In genomic region chrX:53084043-53084570, GRCh38 we compare ENCODE assay signal across 13 cellular contexts. TPM values are rescaled to one million over a fixed set of nuclear protein-coding genes. Genes with fewer than 3 reads are reported as not detected.
A peak's percentile ranks its signal among the peaks of the same experiment; 100 is the strongest.
DNase-seq lines count a peak whose midpoint lies in the region; FAIRE-seq and TF ChIP-seq lines count a peak whose summit lies in the region.
"Had no signal": no experiment of that assay in that cellular context is flagged by ENCODE, and none has a peak within 500 bp of the region (broad histone marks: within the 10 kb centered on the region; RNA-seq: fewer than 3 reads in every experiment).

No MANE protein-coding gene starts in this region.

- no peak for TF ChIP-seq RAD21 in H1 (IDR thresholded peaks at IDR 0.05 in 1 of 2, conservative IDR thresholded peaks at IDR 0.05 in 1 of 2; ENCODE audit: low read depth in 2 of 2, low read length in 2 of 2)

- H3K9me3 ChIP-seq in BLaER1 (0 out of 2 replicates have a peak, but pooled peaks cover 6% of the 10 kb centered on the region), OCI-LY1 (ENCODE audit: low read length) (no peaks in the 10 kb centered on the region), H1 (ENCODE audit: insufficient read depth in 2 of 2, low read depth in 1 of 2, low read length in 1 of 2) (no peaks in the 10 kb centered on the region), osteoblast (ENCODE audit: low read depth, low read length) (no peaks in the 10 kb centered on the region)

- WGBS in H1 (ENCODE audit: extremely low coverage in 1 of 2, insufficient coverage in 1 of 2, insufficient read length in 1 of 2, insufficient replicate concordance in 2 of 2, low coverage in 1 of 2, low lambda C conversion rate in 2 of 2, missing lambda C conversion rate in 1 of 2), 2 experiments = 97% methylated on average over 4 of the region's 4 CpGs; no CpG with 5 or more reads in 1 of the 2 experiments

- no peak overlapping the region for H3K4ac ChIP-seq in H1 (replicated peaks; ENCODE audit: insufficient read length, low read depth, low read length)

- H3K56ac ChIP-seq in H1 (replicated peaks; ENCODE audit: insufficient read length, low read depth, low read length) = no peak overlapping the region

- H3K23me2 ChIP-seq in H1 (ENCODE audit: low read depth, low read length) = peaks cover 4% of the 10 kb centered on the region; the same call in 1 of the 2 replicates

- H3K4me2 ChIP-seq in BLaER1 (peak overlapping the region; percentile 78), OCI-LY1 (ENCODE audit: low read length) (peak overlapping the region; percentile 89; the same call in 1 of the 2 replicates), H1 (ENCODE audit: insufficient read depth in 1 of 2, low read depth in 2 of 2, low read length in 2 of 2) (peak overlapping the region in 1 of 2 experiments; percentile 95; a peak in 1 of 4 replicates), osteoblast (ENCODE audit: insufficient read depth, low read length) (peak overlapping the region; percentile 88)

- H3K36me3 Mint-ChIP-seq in CD14-positive monocyte = peaks cover 0 to 20% of the 10 kb centered on the region in 2 donors

- H3K14ac ChIP-seq in H1 (ENCODE audit: insufficient read length) = no peak overlapping the region

- no peak overlapping the region for H3K23ac ChIP-seq in H1 (ENCODE audit: insufficient read length)

- H3K27me3 ChIP-seq in BLaER1 (peaks cover 56% of the 10 kb centered on the region), OCI-LY1 (ENCODE audit: insufficient read depth, low read length) (no peaks in the 10 kb centered on the region), H1 (replicated peaks in 1 of 4; ENCODE audit: control insufficient read depth in 3 of 4, extremely low read depth in 1 of 4, insufficient read depth in 3 of 4, low read length in 3 of 4) (no peaks in the 10 kb centered on the region), osteoblast (ENCODE audit: insufficient read depth, low read length) (no peaks in the 10 kb centered on the region)

- no peak overlapping the region for H2BK15ac ChIP-seq in H1 (ENCODE audit: low read length)

- H2BK5ac ChIP-seq in H1 (ENCODE audit: low read depth, low read length) = no peak overlapping the region

- H3K79me1 ChIP-seq in H1 (ENCODE audit: low read depth, low read length) = no peaks in the 10 kb centered on the region; the same call in 1 of the 2 replicates

- no peak overlapping the region for H3K9ac ChIP-seq in BLaER1
- no peak overlapping the region for H3K9ac ChIP-seq in OCI-LY1 (ENCODE audit: low read length)
- H3K9ac ChIP-seq in H1 (replicated peaks in 1 of 4; ENCODE audit: extremely low read depth in 1 of 4, low read depth in 3 of 4, low read length in 3 of 4) = no peak overlapping the region

- 0 out of 2 replicates have a peak overlapping the region, but pooled peaks have one; percentile 79 for H3K4me3 ChIP-seq in BLaER1
- H3K4me3 ChIP-seq in OCI-LY1 (ENCODE audit: low read depth, low read length, poor library complexity, severe bottlenecking) = peak overlapping the region; percentile 96
- no peak overlapping the region for H3K4me3 ChIP-seq in H1 (ENCODE audit: extremely low read depth in 1 of 4, insufficient read depth in 2 of 4, low read depth in 3 of 4, low read length in 4 of 4)
- peak overlapping the region; percentile 80 for H3K4me3 ChIP-seq in osteoblast (ENCODE audit: insufficient read depth, low read length)

- H3K9me3 Mint-ChIP-seq in CD14-positive monocyte = peaks cover 0 to 6% (median 0%) of the 10 kb centered on the region in 7 donors

- H3K27ac Mint-ChIP-seq in CD14-positive monocyte = peak overlapping the region in 1 of 7 donors; percentile 12

- H3K36me3 ChIP-seq in BLaER1 (peaks cover 35% of the 10 kb centered on the region), OCI-LY1 (ENCODE audit: insufficient read depth, low read length) (peaks cover 44% of the 10 kb centered on the region), H1 (ENCODE audit: control insufficient read depth in 2 of 4, insufficient read depth in 4 of 4, low read length in 3 of 4) (peaks cover 6 to 32% (median 17%) of the 10 kb centered on the region in 4 experiments; a peak in 7 of 8 replicates), osteoblast (ENCODE audit: insufficient read depth, low read length) (peaks cover 31% of the 10 kb centered on the region)

- POLR2A ChIA-PET in H1 (lab: Charles Lee; ENCODE audit: partially characterized antibody) = no interaction called here

- no peaks in the 10 kb centered on the region for H3F3A ChIP-seq in OCI-LY1 (ENCODE audit: insufficient read depth, low read length)

- peaks cover 11 to 44% (median 33%) of the 10 kb centered on the region in 3 donors for H3K27me3 Mint-ChIP-seq in CD14-positive monocyte (ENCODE audit: low read depth in 3 of 3)

- H3K27ac ChIP-seq in BLaER1 = no peak overlapping the region
- H3K27ac ChIP-seq in OCI-LY1 (ENCODE audit: low read depth, low read length, poor library complexity, severe bottlenecking) = no peak overlapping the region
- no peak overlapping the region for H3K27ac ChIP-seq in H1 (ENCODE audit: low read depth, low read length)
- peak overlapping the region; percentile 76 for H3K27ac ChIP-seq in osteoblast (ENCODE audit: low read depth, low read length)

- H2BK120ac ChIP-seq in H1 (replicated peaks; ENCODE audit: low read depth, low read length) = no peak overlapping the region

- no peak overlapping the region for H2AFZ ChIP-seq in OCI-LY1 (ENCODE audit: low read length)
- no peak overlapping the region for H2AFZ ChIP-seq in H1 (ENCODE audit: low read length)
- no peak overlapping the region for H2AFZ ChIP-seq in osteoblast (ENCODE audit: low read length)

- no peak overlapping the region for H2BK20ac ChIP-seq in H1 (ENCODE audit: low read length)

- FAIRE-seq in H1 (lab: Jason Lieb, UNC) = no peak
- FAIRE-seq: G401.6 had no signal

- CTCF ChIA-PET in H1 (lab: Charles Lee; ENCODE audit: partially characterized antibody) = no interaction called here

- H4K8ac ChIP-seq in H1 (ENCODE audit: extremely low read depth, insufficient read depth, low read length) = no peak overlapping the region

- no peak overlapping the region for H3K4me3 Mint-ChIP-seq in CD14-positive monocyte

- H3K4me1 ChIP-seq in BLaER1 (peaks cover 20% of the 10 kb centered on the region), OCI-LY1 (ENCODE audit: insufficient read depth, low read length, severe bottlenecking) (peaks cover 50% of the 10 kb centered on the region), H1 (replicated peaks in 1 of 4; ENCODE audit: control insufficient read depth in 3 of 4, insufficient read depth in 4 of 4, low read length in 3 of 4) (peaks cover 0 to 2% (median under 1%) of the 10 kb centered on the region in 4 experiments; a peak in 3 of 7 replicates), osteoblast (ENCODE audit: insufficient read depth, low read length) (peaks cover 21% of the 10 kb centered on the region)

- no peaks in the 10 kb centered on the region for H3K9me2 ChIP-seq in OCI-LY1 (ENCODE audit: low read depth, low read length)

- no peak overlapping the region for H2BK12ac ChIP-seq in H1 (ENCODE audit: low read depth, low read length)

- no peak overlapping the region for H2AK5ac ChIP-seq in H1 (ENCODE audit: low read depth, low read length)

- TF ChIP-seq EP300 in H1 (IDR thresholded peaks at IDR 0.05; ENCODE audit: borderline replicate concordance in 1 of 2, low read depth in 2 of 2, low read length in 2 of 2) = no peak

- H4K91ac ChIP-seq in H1 (replicated peaks; ENCODE audit: insufficient read length, low read length) = no peak overlapping the region

- TF ChIP-seq CTCF in OCI-LY1 (IDR thresholded peaks at IDR 0.05; ENCODE audit: low read length) (no peak), H1 (IDR thresholded peaks at IDR 0.05; ENCODE audit: control extremely low read depth in 1 of 3, insufficient read depth in 1 of 3, low read depth in 1 of 3, low read length in 3 of 3) (no peak), osteoblast (IDR thresholded peaks at IDR 0.05; ENCODE audit: extremely low read depth, low read depth, low read length) (no peak), CD14-positive monocyte (IDR thresholded peaks at IDR 0.05) (no peak)

- TF ChIP-seq POLR2A in H1 (IDR thresholded peaks at IDR 0.05; ENCODE audit: control extremely low read depth in 1 of 2, low read depth in 2 of 2, low read length in 2 of 2) = no peak; a peak in 1 of 3 replicates

- peaks cover 40% of the 10 kb centered on the region for H3K4me1 Mint-ChIP-seq in CD14-positive monocyte

- H4K20me1 ChIP-seq in BLaER1 = peaks cover 46% of the 10 kb centered on the region
- H4K20me1 ChIP-seq in OCI-LY1 (ENCODE audit: insufficient read depth, low read length) = no peaks in the 10 kb centered on the region
- peaks cover 0 to 9% of the 10 kb centered on the region in 2 experiments for H4K20me1 ChIP-seq in H1 (replicated peaks in 1 of 2; ENCODE audit: control insufficient read depth in 1 of 2, insufficient read depth in 2 of 2, low read length in 2 of 2)
- H4K20me1 ChIP-seq in osteoblast (ENCODE audit: insufficient read depth, low read length) = peaks cover 26% of the 10 kb centered on the region

- intact Hi-C loops in posterior vena cava (cut with DNase I) (no loop called here), CD14-positive monocyte (cut with micrococcal nuclease) (no loop called here)

- no peak overlapping the region for H4K5ac ChIP-seq in H1 (ENCODE audit: insufficient read length, low read depth, low read length)

- DNase-seq in H1 (ENCODE audit: low read depth in 1 of 2, low spot score in 2 of 2) = no peak
- no peak for DNase-seq in osteoblast (ENCODE audit: insufficient read length, low spot score, missing footprints)
- DNase-seq in DMS53 treated with DMSO at 0.1 percent for 48 hours (lab: John Stamatoyannopoulos, UW; ENCODE audit: unreplicated experiment) = no peak
- no peak for DNase-seq in posterior vena cava (ENCODE audit: low spot score)
- no peak for DNase-seq in kidney glomerular epithelial cell (lab: John Stamatoyannopoulos, UW)
- no peak for DNase-seq in CD14-positive monocyte (ENCODE audit: low spot score)
- DNase-seq: activated gamma-delta T cell treated with Interleukin-2 at 50 U/mL for 16 hours, Kasumi-1, NCI-H524, T-helper 1 cell had no signal

- 0 out of 2 replicates have a peak, but pooled peaks cover 3% of the 10 kb centered on the region for H3K79me2 ChIP-seq in OCI-LY1 (ENCODE audit: insufficient read depth, low read length)
- H3K79me2 ChIP-seq in H1 (ENCODE audit: control insufficient read depth in 1 of 2, insufficient read depth in 2 of 2, low read length in 2 of 2) = peaks cover 0 to 11% of the 10 kb centered on the region in 2 experiments; a peak in 2 of 4 replicates
- H3K79me2 ChIP-seq in osteoblast (ENCODE audit: insufficient read depth, low read length) = peaks cover 31% of the 10 kb centered on the region

- no peak overlapping the region for H3K18ac ChIP-seq in H1 (ENCODE audit: extremely low read depth, low read length)

RNA-seq across cellular contexts. Expression of gene TSPYL2, which starts 1.9 kb away (rescaled TPM):
- 13.7 and 14.0 TPM in 2 replicates for total RNA-seq in H1 (2021; fragmentation: NEBNext Ultra II Directional; extraction: Animal tissue kit (Norgen Biotek cat#: 25700))
- polyA plus RNA-seq in H1 (2011; rRNA removed) = 13.4 and 13.7 TPM in 2 replicates
- 17.8 TPM for polyA plus RNA-seq in H1 (2011; cell fraction: cytosol; rRNA removed)
- 30.1 TPM for polyA plus RNA-seq in H1 (2011; cell fraction: nucleus; rRNA removed)
- 21.1 to 25.6 TPM (median 24.1 TPM) in 4 replicates for polyA plus RNA-seq in H1 (2012, experiment 1 of 2)
- 5.4 TPM for polyA plus RNA-seq in H1 (2012, experiment 2 of 2)
- polyA plus RNA-seq in H1 (2013, experiment 1 of 2) = 16.7 TPM
- 15.2 TPM for polyA plus RNA-seq in H1 (2013, experiment 2 of 2)
- polyA minus RNA-seq in H1 (2011; rRNA and poly(A)+ RNA removed) = 7.3 and 9.6 TPM in 2 replicates
- 9.6 TPM for polyA minus RNA-seq in H1 (2011; cell fraction: cytosol; rRNA and poly(A)+ RNA removed)
- polyA minus RNA-seq in H1 (2011; cell fraction: nucleus; rRNA and poly(A)+ RNA removed) = 10.6 TPM
- total RNA-seq in osteoblast = 13.6 and 15.9 TPM in 2 replicates
- 10 to 100 TPM; 59.3 to 67.9 TPM for total RNA-seq in posterior vena cava
- polyA plus RNA-seq in CD14-positive monocyte = under 1 TPM; 0.33 to 0.40 TPM

RNA-seq across cellular contexts. Expression of gene KANTR, which starts 9.8 kb away (rescaled TPM):
- 7.5 and 9.5 TPM in 2 replicates for total RNA-seq in H1 (2021; fragmentation: NEBNext Ultra II Directional; extraction: Animal tissue kit (Norgen Biotek cat#: 25700))
- polyA plus RNA-seq in H1 (2011; rRNA removed) (5.9 and 7.7 TPM in 2 replicates), CD14-positive monocyte (under 1 TPM; 0.32 to 0.44 TPM)
- polyA plus RNA-seq in H1 (2011; cell fraction: cytosol; rRNA removed) = 5.2 TPM
- polyA plus RNA-seq in H1 (2011; cell fraction: nucleus; rRNA removed) = 40.0 TPM
- 3.5 to 6.6 TPM (median 4.6 TPM) in 4 replicates for polyA plus RNA-seq in H1 (2012, experiment 1 of 2)
- polyA plus RNA-seq in H1 (2012, experiment 2 of 2) = 0.47 TPM
- polyA plus RNA-seq in H1 (2013, experiment 1 of 2) = 5.5 TPM
- 3.5 TPM for polyA plus RNA-seq in H1 (2013, experiment 2 of 2)
- 66.2 and 69.4 TPM in 2 replicates for polyA minus RNA-seq in H1 (2011; rRNA and poly(A)+ RNA removed)
- polyA minus RNA-seq in H1 (2011; cell fraction: cytosol; rRNA and poly(A)+ RNA removed) = 15.3 TPM
- polyA minus RNA-seq in H1 (2011; cell fraction: nucleus; rRNA and poly(A)+ RNA removed) = 96.4 TPM
- total RNA-seq in osteoblast (12.3 and 13.3 TPM in 2 replicates), posterior vena cava (10 to 100 TPM; 10.2 to 10.5 TPM)

RNA-seq across cellular contexts. Expression of gene GPR173, which starts 35.5 kb away (rescaled TPM):
- total RNA-seq in H1 (2021; fragmentation: NEBNext Ultra II Directional; extraction: Animal tissue kit (Norgen Biotek cat#: 25700)) = 5.8 and 7.0 TPM in 2 replicates
- polyA plus RNA-seq in H1 (2011; rRNA removed) = 11.3 and 14.1 TPM in 2 replicates
- polyA plus RNA-seq in H1 (2011; cell fraction: cytosol; rRNA removed) = 8.2 TPM
- 18.3 TPM for polyA plus RNA-seq in H1 (2011; cell fraction: nucleus; rRNA removed)
- 7.3 to 9.7 TPM (median 8.4 TPM) in 4 replicates for polyA plus RNA-seq in H1 (2012, experiment 1 of 2)
- polyA plus RNA-seq in H1 (2012, experiment 2 of 2) = 4.7 TPM
- polyA plus RNA-seq in H1 (2013, experiment 1 of 2) = 4.0 TPM
- 3.6 TPM for polyA plus RNA-seq in H1 (2013, experiment 2 of 2)
- 8.0 and 8.8 TPM in 2 replicates for polyA minus RNA-seq in H1 (2011; rRNA and poly(A)+ RNA removed)
- 5.8 TPM for polyA minus RNA-seq in H1 (2011; cell fraction: cytosol; rRNA and poly(A)+ RNA removed)
- polyA minus RNA-seq in H1 (2011; cell fraction: nucleus; rRNA and poly(A)+ RNA removed) = 5.3 TPM
- total RNA-seq in osteoblast = 1.8 and 2.2 TPM in 2 replicates
- total RNA-seq in posterior vena cava = 1 to 10 TPM; 2.7 to 3.7 TPM
- not detected for polyA plus RNA-seq in CD14-positive monocyte

Comparison
In these comparisons a context has a peak if more than half of its experiments do, and no peak if none do; other contexts are left out.
1. H3K4me3 ChIP-seq: peak in BLaER1 (single experiment), OCI-LY1 (single experiment) and osteoblast (single experiment); none in H1 (0 of 4).